15 cellular contexts compared by ENCODE assay signal in genomic region chr15:81511160-81511559, GRCh38.
DNase-seq lines count a peak whose midpoint lies in the region; TF ChIP-seq lines count a peak whose summit lies in the region.
"Had no signal": no experiment of that assay in that cellular context is flagged by ENCODE, and none has a peak within 500 bp of the region (broad histone marks: within the 10 kb centered on the region; RNA-seq: fewer than 3 reads in every experiment).

No MANE protein-coding gene starts in this region.

- peaks cover 50% of the 10 kb centered on the region for H3K4me1 Mint-ChIP-seq in chondrocyte (ENCODE audit: low read depth)
- H3K4me1 Mint-ChIP-seq in nephron, result peaks cover 36% of the 10 kb centered on the region

- DNase-seq in EH (ENCODE audit: low read depth) (peak; percentile 65), chondrocyte (ENCODE audit: low spot score) (no peak), T-helper 9 cell (no peak), WERI-Rb-1 (no peak), DMS79 (lab: John Stamatoyannopoulos, UW) (no peak)
- DNase-seq: COR-L47, DMS153, KG1, NCI-H1048, NCI-H1694, RPMI8226, SW 1271 had no signal

- H3K9me3 Mint-ChIP-seq in chondrocyte (ENCODE audit: low read depth), result peaks cover 2% of the 10 kb centered on the region
- H3K9me3 Mint-ChIP-seq in nephron, result peaks cover 3% of the 10 kb centered on the region

- POLR2A ChIA-PET in HEK293 (lab: Yijun Ruan, JAX), result no interaction called here

- H3K27ac Mint-ChIP-seq in chondrocyte (ENCODE audit: unreplicated experiment) (peak overlapping the region; percentile 71), nephron (peak overlapping the region; percentile 41 to 77 (median 60))
- H3K27ac Mint-ChIP-seq: CD14-positive monocyte had no signal

- H3K9me3 ChIP-seq in HEK293 (ENCODE audit: control insufficient read depth, insufficient read depth, low read depth, low read length) (no peaks in the 10 kb centered on the region), WERI-Rb-1 (ENCODE audit: severe bottlenecking) (no peaks in the 10 kb centered on the region)

- H3K27me3 ChIP-seq in WERI-Rb-1 (ENCODE audit: insufficient read depth, low read depth, severe bottlenecking), result no peaks in the 10 kb centered on the region

- H3K27ac ChIP-seq in HEK293 (ENCODE audit: extremely low read depth, low read depth, low read length) (no peak overlapping the region), WERI-Rb-1 (no peak overlapping the region)

- no peaks in the 10 kb centered on the region for H3K36me3 ChIP-seq in HEK293 (ENCODE audit: control insufficient read depth in 2 of 2, insufficient read depth in 1 of 2, low read length in 2 of 2)
- H3K36me3 ChIP-seq in WERI-Rb-1, result no peaks in the 10 kb centered on the region

- H3K27me3 Mint-ChIP-seq in chondrocyte (ENCODE audit: low read depth), result no peaks in the 10 kb centered on the region
- no peaks in the 10 kb centered on the region for H3K27me3 Mint-ChIP-seq in nephron (ENCODE audit: low read depth)

- TF ChIP-seq CTCF in HEK293 (tag by site-specific recombination; IDR thresholded peaks at IDR 0.05) (no peak), chondrocyte (IDR thresholded peaks at IDR 0.05) (no peak), nephron (IDR thresholded peaks at IDR 0.05; ENCODE audit: unreplicated experiment in 3 of 3) (no peak), WERI-Rb-1 (IDR thresholded peaks at IDR 0.05; ENCODE audit: low read depth, low read length) (no peak)

- H3K4me3 ChIP-seq in HEK293 (ENCODE audit: low read depth, low read length) (no peak overlapping the region), WERI-Rb-1 (ENCODE audit: low read depth, low read length) (no peak overlapping the region)

- H3K36me3 Mint-ChIP-seq in chondrocyte (ENCODE audit: low read depth), result no peaks in the 10 kb centered on the region
- no peaks in the 10 kb centered on the region for H3K36me3 Mint-ChIP-seq in nephron (ENCODE audit: low read depth)
- H3K36me3 Mint-ChIP-seq: CD14-positive monocyte had no signal

- CTCF ChIA-PET in HEK293 (lab: Yijun Ruan, JAX), result no interaction called here

- no peaks in the 10 kb centered on the region for H3K4me1 ChIP-seq in HEK293 (ENCODE audit: control insufficient read depth, insufficient read depth, low read length)

- H3K4me3 Mint-ChIP-seq in chondrocyte (ENCODE audit: unreplicated experiment), result no peak overlapping the region
- H3K4me3 Mint-ChIP-seq in nephron, result no peak overlapping the region
- H3K4me3 Mint-ChIP-seq: CD14-positive monocyte had no signal

TF ChIP-seq in HEK293, 187 proteins besides CTCF, POLR2A, EP300 and RAD21:
- TF ChIP-seq KLF1 (tag by site-specific recombination; IDR thresholded peaks at IDR 0.05) (no peak), ZNF391 (tag by site-specific recombination; IDR thresholded peaks at IDR 0.05; ENCODE audit: borderline replicate concordance, low read depth) (no peak)
- TF ChIP-seq, protein P1, sequence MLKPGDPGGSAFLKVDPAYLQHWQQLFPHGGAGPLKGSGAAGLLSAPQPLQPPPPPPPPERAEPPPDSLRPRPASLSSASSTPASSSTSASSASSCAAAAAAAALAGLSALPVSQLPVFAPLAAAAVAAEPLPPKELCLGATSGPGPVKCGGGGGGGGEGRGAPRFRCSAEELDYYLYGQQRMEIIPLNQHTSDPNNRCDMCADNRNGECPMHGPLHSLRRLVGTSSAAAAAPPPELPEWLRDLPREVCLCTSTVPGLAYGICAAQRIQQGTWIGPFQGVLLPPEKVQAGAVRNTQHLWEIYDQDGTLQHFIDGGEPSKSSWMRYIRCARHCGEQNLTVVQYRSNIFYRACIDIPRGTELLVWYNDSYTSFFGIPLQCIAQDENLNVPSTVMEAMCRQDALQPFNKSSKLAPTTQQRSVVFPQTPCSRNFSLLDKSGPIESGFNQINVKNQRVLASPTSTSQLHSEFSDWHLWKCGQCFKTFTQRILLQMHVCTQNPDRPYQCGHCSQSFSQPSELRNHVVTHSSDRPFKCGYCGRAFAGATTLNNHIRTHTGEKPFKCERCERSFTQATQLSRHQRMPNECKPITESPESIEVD (tag by site-specific recombination; IDR thresholded peaks at IDR 0.05), result 0 out of 2 replicates have a peak, but pooled peaks have one; percentile 14
